In the genomic region with DNA sequence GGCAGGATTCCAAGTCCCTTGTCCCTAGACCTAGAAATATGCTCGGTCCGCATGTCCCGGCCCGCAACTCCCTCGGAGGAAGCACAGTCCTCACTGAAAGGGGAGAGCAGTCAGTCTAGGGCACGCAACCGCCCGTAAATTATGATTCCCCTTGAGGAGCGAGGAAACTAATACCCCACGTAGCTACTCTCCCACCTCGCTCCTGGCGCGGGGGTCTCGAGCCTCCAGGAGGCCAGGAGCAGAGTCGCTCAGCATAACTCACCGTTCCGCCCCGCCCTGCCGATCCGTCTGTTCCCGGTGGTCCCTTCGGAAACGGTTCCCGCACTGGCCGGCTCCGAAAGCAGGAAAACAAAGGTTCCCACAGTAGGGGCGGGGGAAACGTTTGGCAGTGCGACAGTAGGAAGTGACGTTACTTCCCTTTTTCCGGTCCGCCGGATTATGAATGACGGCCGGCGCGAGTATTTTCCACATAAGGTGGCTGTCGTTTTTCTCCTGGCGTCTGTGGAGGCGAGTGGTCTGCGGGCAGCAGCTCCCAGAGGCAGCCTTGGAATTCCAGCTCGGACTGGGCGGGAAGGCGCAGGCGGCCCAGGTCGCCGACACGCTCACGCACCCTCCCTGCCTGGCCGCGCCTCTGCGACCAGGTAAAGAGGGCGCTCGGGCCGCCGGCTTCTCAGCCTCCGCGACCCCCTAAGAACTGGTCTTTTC, we compare ENCODE assay signal across 1 cellular context.
A peak's percentile ranks its signal among the peaks of the same experiment; 100 is the strongest.
TF ChIP-seq lines count a peak whose summit lies in the region.

Gene GSTCD, plus strand, starts transcription at position 409 of the 705 bp plus-strand sequence. CDS start 8,830 bp downstream, outside the sequence.
A gene with protein sequence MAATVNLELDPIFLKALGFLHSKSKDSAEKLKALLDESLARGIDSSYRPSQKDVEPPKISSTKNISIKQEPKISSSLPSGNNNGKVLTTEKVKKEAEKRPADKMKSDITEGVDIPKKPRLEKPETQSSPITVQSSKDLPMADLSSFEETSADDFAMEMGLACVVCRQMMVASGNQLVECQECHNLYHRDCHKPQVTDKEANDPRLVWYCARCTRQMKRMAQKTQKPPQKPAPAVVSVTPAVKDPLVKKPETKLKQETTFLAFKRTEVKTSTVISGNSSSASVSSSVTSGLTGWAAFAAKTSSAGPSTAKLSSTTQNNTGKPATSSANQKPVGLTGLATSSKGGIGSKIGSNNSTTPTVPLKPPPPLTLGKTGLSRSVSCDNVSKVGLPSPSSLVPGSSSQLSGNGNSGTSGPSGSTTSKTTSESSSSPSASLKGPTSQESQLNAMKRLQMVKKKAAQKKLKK (minus strand): TSS at position 314 of the 705 bp plus-strand sequence. CDS start 8,684 bp downstream, outside the sequence.

TF ChIP-seq in HepG2, 621 proteins besides CTCF, POLR2A, EP300 and RAD21 (continued from another document and continues in another):
- peak; percentile 94 for TF ChIP-seq POLR2G (IDR thresholded peaks at IDR 0.05; ENCODE audit: low read depth, low read length)
- peak; percentile 26; the same call in 1 of the 2 replicates for TF ChIP-seq ZNF232 (CRISPR knock-in tag; IDR thresholded peaks at IDR 0.05; ENCODE audit: borderline replicate concordance)
- TF ChIP-seq FOXM1 (CRISPR knock-in tag; IDR thresholded peaks at IDR 0.05): no peak
- peak; percentile 39; the same call in 1 of the 2 replicates for TF ChIP-seq HMG20A (CRISPR knock-in tag; IDR thresholded peaks at IDR 0.05; ENCODE audit: borderline replicate concordance)
- TF ChIP-seq, protein P1, sequence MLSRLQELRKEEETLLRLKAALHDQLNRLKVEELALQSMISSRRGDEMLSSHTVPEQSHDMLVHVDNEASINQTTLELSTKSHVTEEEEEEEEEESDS (CRISPR knock-in tag; IDR thresholded peaks at IDR 0.05; ENCODE audit: borderline replicate concordance): peak; percentile 84
- peak; percentile 95 for TF ChIP-seq KDM4B (CRISPR knock-in tag; IDR thresholded peaks at IDR 0.05)
- 0 out of 2 replicates have a peak, but pooled peaks have one; percentile 65 for TF ChIP-seq HOXA7 (CRISPR knock-in tag; IDR thresholded peaks at IDR 0.05)
- peak; percentile 100 for TF ChIP-seq HDAC1 (CRISPR knock-in tag; IDR thresholded peaks at IDR 0.05)
- peak; percentile 93 for TF ChIP-seq ZFX (CRISPR knock-in tag; IDR thresholded peaks at IDR 0.05; ENCODE audit: low read depth)
- TF ChIP-seq ZNF816 (CRISPR knock-in tag; IDR thresholded peaks at IDR 0.05; ENCODE audit: borderline replicate concordance): peak; percentile 97
- TF ChIP-seq, protein P2, sequence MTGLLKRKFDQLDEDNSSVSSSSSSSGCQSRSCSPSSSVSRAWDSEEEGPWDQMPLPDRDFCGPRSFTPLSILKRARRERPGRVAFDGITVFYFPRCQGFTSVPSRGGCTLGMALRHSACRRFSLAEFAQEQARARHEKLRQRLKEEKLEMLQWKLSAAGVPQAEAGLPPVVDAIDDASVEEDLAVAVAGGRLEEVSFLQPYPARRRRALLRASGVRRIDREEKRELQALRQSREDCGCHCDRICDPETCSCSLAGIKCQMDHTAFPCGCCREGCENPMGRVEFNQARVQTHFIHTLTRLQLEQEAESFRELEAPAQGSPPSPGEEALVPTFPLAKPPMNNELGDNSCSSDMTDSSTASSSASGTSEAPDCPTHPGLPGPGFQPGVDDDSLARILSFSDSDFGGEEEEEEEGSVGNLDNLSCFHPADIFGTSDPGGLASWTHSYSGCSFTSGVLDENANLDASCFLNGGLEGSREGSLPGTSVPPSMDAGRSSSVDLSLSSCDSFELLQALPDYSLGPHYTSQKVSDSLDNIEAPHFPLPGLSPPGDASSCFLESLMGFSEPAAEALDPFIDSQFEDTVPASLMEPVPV (CRISPR knock-in tag; IDR thresholded peaks at IDR 0.05): peak; percentile 85
- peak; percentile 100 for TF ChIP-seq ZNF670 (CRISPR knock-in tag; IDR thresholded peaks at IDR 0.05; ENCODE audit: borderline replicate concordance)
- no peak; the same call in 1 of the 2 replicates for TF ChIP-seq EHMT2 (IDR thresholded peaks at IDR 0.05; ENCODE audit: borderline replicate concordance, low read depth, low read length)
- peak; percentile 72; the same call in 1 of the 2 replicates for TF ChIP-seq FOXJ3 (CRISPR knock-in tag; IDR thresholded peaks at IDR 0.05; ENCODE audit: borderline replicate concordance)
- peak; percentile 97 for TF ChIP-seq CREM (IDR thresholded peaks at IDR 0.05)
- TF ChIP-seq CREM (CRISPR knock-in tag; IDR thresholded peaks at IDR 0.05): peak; percentile 78
- TF ChIP-seq, protein P3, sequence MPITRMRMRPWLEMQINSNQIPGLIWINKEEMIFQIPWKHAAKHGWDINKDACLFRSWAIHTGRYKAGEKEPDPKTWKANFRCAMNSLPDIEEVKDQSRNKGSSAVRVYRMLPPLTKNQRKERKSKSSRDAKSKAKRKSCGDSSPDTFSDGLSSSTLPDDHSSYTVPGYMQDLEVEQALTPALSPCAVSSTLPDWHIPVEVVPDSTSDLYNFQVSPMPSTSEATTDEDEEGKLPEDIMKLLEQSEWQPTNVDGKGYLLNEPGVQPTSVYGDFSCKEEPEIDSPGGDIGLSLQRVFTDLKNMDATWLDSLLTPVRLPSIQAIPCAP (CRISPR knock-in tag; IDR thresholded peaks at IDR 0.05; ENCODE audit: low read depth): no peak
- no peak for TF ChIP-seq ISX (CRISPR knock-in tag; conservative IDR thresholded peaks at IDR 0.05)
- TF ChIP-seq ZNF335 (CRISPR knock-in tag; IDR thresholded peaks at IDR 0.05): peak; percentile 95
- TF ChIP-seq, protein P4, sequence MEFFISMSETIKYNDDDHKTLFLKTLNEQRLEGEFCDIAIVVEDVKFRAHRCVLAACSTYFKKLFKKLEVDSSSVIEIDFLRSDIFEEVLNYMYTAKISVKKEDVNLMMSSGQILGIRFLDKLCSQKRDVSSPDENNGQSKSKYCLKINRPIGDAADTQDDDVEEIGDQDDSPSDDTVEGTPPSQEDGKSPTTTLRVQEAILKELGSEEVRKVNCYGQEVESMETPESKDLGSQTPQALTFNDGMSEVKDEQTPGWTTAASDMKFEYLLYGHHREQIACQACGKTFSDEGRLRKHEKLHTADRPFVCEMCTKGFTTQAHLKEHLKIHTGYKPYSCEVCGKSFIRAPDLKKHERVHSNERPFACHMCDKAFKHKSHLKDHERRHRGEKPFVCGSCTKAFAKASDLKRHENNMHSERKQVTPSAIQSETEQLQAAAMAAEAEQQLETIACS (CRISPR knock-in tag; IDR thresholded peaks at IDR 0.05): no peak
- peak; percentile 64; the same call in 1 of the 2 replicates for TF ChIP-seq SAFB2 (CRISPR knock-in tag; IDR thresholded peaks at IDR 0.05; ENCODE audit: borderline replicate concordance, low read depth)
- peak; percentile 70; the same call in 1 of the 2 replicates for TF ChIP-seq ZSCAN30 (CRISPR knock-in tag; IDR thresholded peaks at IDR 0.05)
- TF ChIP-seq, protein P5, sequence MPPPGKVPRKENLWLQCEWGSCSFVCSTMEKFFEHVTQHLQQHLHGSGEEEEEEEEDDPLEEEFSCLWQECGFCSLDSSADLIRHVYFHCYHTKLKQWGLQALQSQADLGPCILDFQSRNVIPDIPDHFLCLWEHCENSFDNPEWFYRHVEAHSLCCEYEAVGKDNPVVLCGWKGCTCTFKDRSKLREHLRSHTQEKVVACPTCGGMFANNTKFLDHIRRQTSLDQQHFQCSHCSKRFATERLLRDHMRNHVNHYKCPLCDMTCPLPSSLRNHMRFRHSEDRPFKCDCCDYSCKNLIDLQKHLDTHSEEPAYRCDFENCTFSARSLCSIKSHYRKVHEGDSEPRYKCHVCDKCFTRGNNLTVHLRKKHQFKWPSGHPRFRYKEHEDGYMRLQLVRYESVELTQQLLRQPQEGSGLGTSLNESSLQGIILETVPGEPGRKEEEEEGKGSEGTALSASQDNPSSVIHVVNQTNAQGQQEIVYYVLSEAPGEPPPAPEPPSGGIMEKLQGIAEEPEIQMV (CRISPR knock-in tag; IDR thresholded peaks at IDR 0.05; ENCODE audit: low read depth): peak; percentile 94
- no peak for TF ChIP-seq ZNF20 (CRISPR knock-in tag; IDR thresholded peaks at IDR 0.05)
- 0 out of 2 replicates have a peak, but pooled peaks have one; percentile 50 for TF ChIP-seq ZNF451 (CRISPR knock-in tag; IDR thresholded peaks at IDR 0.05)
- TF ChIP-seq, protein P6, sequence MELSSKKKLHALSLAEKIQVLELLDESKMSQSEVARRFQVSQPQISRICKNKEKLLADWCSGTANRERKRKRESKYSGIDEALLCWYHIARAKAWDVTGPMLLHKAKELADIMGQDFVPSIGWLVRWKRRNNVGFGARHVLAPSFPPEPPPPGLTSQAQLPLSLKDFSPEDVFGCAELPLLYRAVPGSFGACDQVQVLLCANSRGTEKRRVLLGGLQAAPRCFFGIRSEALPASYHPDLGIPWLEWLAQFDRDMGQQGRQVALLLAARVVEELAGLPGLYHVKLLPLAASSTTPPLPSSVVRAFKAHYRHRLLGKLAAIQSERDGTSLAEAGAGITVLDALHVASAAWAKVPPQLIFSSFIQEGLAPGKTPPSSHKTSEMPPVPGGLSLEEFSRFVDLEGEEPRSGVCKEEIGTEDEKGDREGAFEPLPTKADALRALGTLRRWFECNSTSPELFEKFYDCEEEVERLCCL (CRISPR knock-in tag; IDR thresholded peaks at IDR 0.05; ENCODE audit: borderline replicate concordance): no peak
- peak; percentile 89 for TF ChIP-seq ZNF12 (CRISPR knock-in tag; IDR thresholded peaks at IDR 0.05)
- TF ChIP-seq ZC3H13 (CRISPR knock-in tag; IDR thresholded peaks at IDR 0.05): peak; percentile 96
- TF ChIP-seq TBL1XR1 (IDR thresholded peaks at IDR 0.05; ENCODE audit: borderline replicate concordance, low read length, partially characterized antibody): peak; percentile 77
- TF ChIP-seq ZNF609 (CRISPR knock-in tag; IDR thresholded peaks at IDR 0.05; ENCODE audit: borderline replicate concordance): peak; percentile 81; the same call in 1 of the 2 replicates
- no peak; the same call in 1 of the 2 replicates for TF ChIP-seq FOSL1 (CRISPR knock-in tag; IDR thresholded peaks at IDR 0.05; ENCODE audit: borderline replicate concordance)
- TF ChIP-seq TFAP4 (IDR thresholded peaks at IDR 0.05; ENCODE audit: borderline replicate concordance, low read depth): peak; percentile 74; the same call in 1 of the 2 replicates
- TF ChIP-seq ZNF281 (CRISPR knock-in tag; IDR thresholded peaks at IDR 0.05; ENCODE audit: borderline replicate concordance): peak; percentile 79
- no peak; the same call in 1 of the 2 replicates for TF ChIP-seq ZNF557 (CRISPR knock-in tag; IDR thresholded peaks at IDR 0.05)
- peak; percentile 79 for TF ChIP-seq PTBP1 (IDR thresholded peaks at IDR 0.05; ENCODE audit: low read depth, low read length, poor library complexity, severe bottlenecking)
